In the genomic region with DNA sequence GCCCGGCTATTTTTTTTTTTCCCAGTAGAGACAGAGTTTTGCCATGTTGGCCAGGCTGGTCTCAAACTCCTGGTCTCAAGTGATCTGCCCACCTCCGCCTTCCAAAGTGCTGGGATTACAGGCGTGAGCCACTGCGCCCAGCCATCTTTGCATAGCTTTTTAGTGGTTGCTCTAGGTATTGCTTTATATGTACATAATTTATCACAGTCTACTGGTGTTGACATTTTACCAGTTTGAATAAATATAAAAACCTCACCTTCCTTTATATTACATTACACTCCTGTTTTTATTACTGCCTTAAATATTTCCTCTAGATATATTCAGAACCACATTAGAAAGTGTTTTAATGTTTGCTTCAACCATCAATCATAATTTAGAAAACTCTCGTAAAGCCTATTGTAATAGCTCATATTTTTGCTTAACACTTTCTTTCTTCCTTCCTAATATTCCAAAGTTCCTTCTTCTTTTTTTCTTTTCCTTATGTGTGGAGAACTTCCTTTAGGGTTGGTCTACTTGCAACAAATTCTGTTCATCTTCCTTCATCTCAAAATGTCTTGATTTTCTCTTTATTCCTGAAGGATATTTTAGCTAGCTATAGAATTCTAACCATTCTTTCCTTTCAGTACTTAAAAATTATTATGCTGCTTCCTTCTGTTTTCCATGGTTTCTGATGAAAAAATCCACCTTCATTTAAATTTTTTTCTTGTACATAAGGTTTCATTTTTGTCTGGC, we compare ENCODE assay signal across 23 cellular contexts.
"Had no signal": no experiment of that assay in that cellular context is flagged by ENCODE, and none has a peak within 500 bp of the region (broad histone marks: within the 10 kb centered on the region; RNA-seq: fewer than 3 reads in every experiment).

No MANE protein-coding gene starts in this region.

- H3K4me1 ChIP-seq: parathyroid adenoma, psoas muscle, upper lobe of right lung had no signal

- H3K27ac ChIP-seq: left ventricle myocardium inferior, parathyroid adenoma, psoas muscle, skin epidermis, stomach, testis, thyroid gland, upper lobe of right lung had no signal

- H3K9me3 ChIP-seq: psoas muscle, testis, thyroid gland, upper lobe of right lung had no signal

- H3K36me3 ChIP-seq: left ventricle myocardium inferior, stomach, thyroid gland, upper lobe of right lung had no signal

- DNase-seq: hippocampal formation; kidney; left ventricle myocardium inferior; mesendoderm; naive thymus-derived CD8-positive, alpha-beta T cell; nucleus accumbens; psoas muscle; stimulated activated CD4-positive, alpha-beta T cell treated with anti-CD3 and anti-CD28 coated beads, Interleukin-12 subunit alpha, Interleukin-12 subunit beta, amount 100 ng/mL, for 4 hours; stimulated activated CD4-positive, alpha-beta T cell treated with anti-CD3 and anti-CD28 coated beads, Interleukin-15, amount 100 ng/mL, for 24 hours; stimulated activated CD4-positive, alpha-beta T cell treated with anti-CD3 and anti-CD28 coated beads, Interleukin-2, amount 100 ng/mL, for 24 hours; stimulated activated CD4-positive, alpha-beta T cell treated with anti-CD3 and anti-CD28 coated beads, Interleukin-4, amount 100 ng/mL, for 1 hour; stimulated activated naive B cell treated with anti-CD40 and anti-IgM and Interleukin-4, amounts not matched to agents 10 μg/mL and 1 μg/mL and 100 μg/mL, for 72 hours; stimulated activated naive CD8-positive, alpha-beta T cell treated with anti-CD3 and anti-CD28 coated beads, Interleukin-15, Interleukin-2, amounts not matched to agents 100 U/mL and 50 U/mL, for 24 hours; stomach; testis; thyroid gland; trophoblast cell; upper lobe of right lung had no signal

- H3K27me3 ChIP-seq: stomach, testis, thyroid gland, upper lobe of right lung had no signal

- H3K9ac ChIP-seq: parathyroid adenoma had no signal

- FAIRE-seq: kidney, urothelium cell line had no signal

- H3K79me2 ChIP-seq: parathyroid adenoma had no signal

- H2AFZ ChIP-seq: parathyroid adenoma had no signal

- ATAC-seq: naive thymus-derived CD8-positive, alpha-beta T cell; psoas muscle; sciatic nerve; stimulated activated naive B cell treated with anti-CD40 and anti-IgM and Interleukin-4, amounts not matched to agents 10 μg/mL and 1 μg/mL and 100 μg/mL, for 72 hours; stimulated activated naive CD8-positive, alpha-beta T cell treated with anti-CD3 and anti-CD28 coated beads, Interleukin-15, Interleukin-2, amounts not matched to agents 100 U/mL and 50 U/mL, for 24 hours; upper lobe of right lung had no signal

- H3K4me3 ChIP-seq: left ventricle myocardium inferior, lung, psoas muscle, skin epidermis, stomach, testis, thyroid gland, upper lobe of right lung had no signal
